25 cellular contexts compared by ENCODE assay signal in genomic region chr6:37570801-37571200, GRCh38.
DNase-seq lines count a peak whose midpoint lies in the region; ATAC-seq and TF ChIP-seq lines count a peak whose summit lies in the region.
"Had no signal": no experiment of that assay in that cellular context is flagged by ENCODE, and none has a peak within 500 bp of the region (broad histone marks: within the 10 kb centered on the region; RNA-seq: fewer than 3 reads in every experiment).

No MANE protein-coding gene starts in this region.

- no peak overlapping the region for H4K8ac ChIP-seq in neuronal stem cell (ENCODE audit: low read depth, low read length)

- H3K9me2 ChIP-seq in DOHH2 (replicated peaks; ENCODE audit: control insufficient read depth, low read length), result no peaks in the 10 kb centered on the region

- H3K18ac ChIP-seq in neuronal stem cell (ENCODE audit: low read length), result no peak overlapping the region

- H2BK12ac ChIP-seq in neuronal stem cell (ENCODE audit: low read length), result no peak overlapping the region

- H2BK5ac ChIP-seq in neuronal stem cell (ENCODE audit: low read length), result no peak overlapping the region

- H3K79me1 ChIP-seq in neuronal stem cell (ENCODE audit: low read depth, low read length), result no peaks in the 10 kb centered on the region

- H3K36me3 ChIP-seq in DOHH2 (ENCODE audit: control insufficient read depth, low read length) (no peaks in the 10 kb centered on the region), endodermal cell (ENCODE audit: control insufficient read depth, insufficient read depth, low read length) (no peaks in the 10 kb centered on the region), neuronal stem cell (replicated peaks in 1 of 2; ENCODE audit: control insufficient read depth in 2 of 2, insufficient read depth in 2 of 2, low read length in 2 of 2) (no peaks in the 10 kb centered on the region), BE2C (no peaks in the 10 kb centered on the region)
- H3K36me3 ChIP-seq: cardiac muscle cell, esophagus squamous epithelium, left lung, stomach, tibial artery had no signal

- peaks cover 8% of the 10 kb centered on the region for H3K27me3 Mint-ChIP-seq in endodermal cell (ENCODE audit: insufficient read depth)
- H3K27me3 Mint-ChIP-seq: activated CD4-positive, alpha-beta T cell treated with anti-CD3 and anti-CD28 coated beads for 36 hours; activated naive CD8-positive, alpha-beta T cell had no signal

- no peak overlapping the region for H2BK120ac ChIP-seq in neuronal stem cell (ENCODE audit: low read depth, low read length)

- H2AK5ac ChIP-seq in neuronal stem cell (ENCODE audit: low read depth, low read length), result no peak overlapping the region

- no peaks in the 10 kb centered on the region for H4K20me1 ChIP-seq in DOHH2 (ENCODE audit: control insufficient read depth, insufficient read depth, low read depth, low read length)

- no peak overlapping the region for H3K14ac ChIP-seq in neuronal stem cell (ENCODE audit: low read length)

- H3K27ac Mint-ChIP-seq in endodermal cell, result no peak overlapping the region
- H3K27ac Mint-ChIP-seq: activated CD4-positive, alpha-beta T cell treated with anti-CD3 and anti-CD28 coated beads for 36 hours; activated CD8-positive, alpha-beta T cell treated with anti-CD3 and anti-CD28 coated beads, Interleukin-2, amount 10 ng/mL, durations not matched to agents 7 days and 5 days; activated naive CD8-positive, alpha-beta T cell; activated T-helper 2 cell treated with anti-CD3 and anti-CD28 coated beads, Interferon-gamma antibody, Interleukin-2, Interleukin-4, amounts not matched to agents 10 μg/mL and 5 μg/mL and 100 μg/mL, durations not matched to agents 14 hours and 24 hours and 36 hours had no signal

- peaks cover 15% of the 10 kb centered on the region for H3K4me1 ChIP-seq in DOHH2 (ENCODE audit: control insufficient read depth, low read length)
- H3K4me1 ChIP-seq in endodermal cell (ENCODE audit: control insufficient read depth, insufficient read depth, low read length), result peaks cover 5% of the 10 kb centered on the region
- peaks cover 31 to 32% of the 10 kb centered on the region in 2 donors for H3K4me1 ChIP-seq in neuronal stem cell (ENCODE audit: control insufficient read depth in 2 of 2, insufficient read depth in 1 of 2, low read depth in 1 of 2, low read length in 2 of 2)
- peaks cover 26% of the 10 kb centered on the region for H3K4me1 ChIP-seq in BE2C

- H3K4me1 Mint-ChIP-seq in endodermal cell, result peaks cover 8% of the 10 kb centered on the region

- H3K27me3 ChIP-seq in DOHH2 (ENCODE audit: control insufficient read depth, low read length), result peaks cover 19% of the 10 kb centered on the region
- no peaks in the 10 kb centered on the region for H3K27me3 ChIP-seq in endodermal cell (ENCODE audit: control insufficient read depth, insufficient read depth, low read length, poor library complexity, severe bottlenecking)
- peaks cover 0 to 16% (median 0%) of the 10 kb centered on the region in 3 experiments for H3K27me3 ChIP-seq in neuronal stem cell (ENCODE audit: control insufficient read depth in 3 of 3, insufficient read depth in 3 of 3, low read depth in 1 of 3, low read length in 3 of 3)
- no peaks in the 10 kb centered on the region for H3K27me3 ChIP-seq in BE2C
- H3K27me3 ChIP-seq: cardiac muscle cell had no signal

- H4K91ac ChIP-seq in neuronal stem cell (ENCODE audit: low read depth, low read length, poor library complexity), result no peak overlapping the region

- H3F3A ChIP-seq in DOHH2 (ENCODE audit: control insufficient read depth, insufficient read depth), result no peaks in the 10 kb centered on the region

- no peak for ATAC-seq in GM21423 (IDR thresholded peaks at IDR 0.05; ENCODE audit: unreplicated experiment)
- ATAC-seq: activated CD4-positive, alpha-beta T cell treated with anti-CD3 and anti-CD28 coated beads for 36 hours; activated CD8-positive, alpha-beta T cell treated with anti-CD3 and anti-CD28 coated beads, Interleukin-2, amount 10 ng/mL, durations not matched to agents 7 days and 5 days; left lung had no signal

- H3K36me3 Mint-ChIP-seq in endodermal cell (ENCODE audit: low read depth), result no peaks in the 10 kb centered on the region
- H3K36me3 Mint-ChIP-seq: activated naive CD8-positive, alpha-beta T cell had no signal

- H3K4me3 ChIP-seq in DOHH2 (ENCODE audit: low read length), result no peak overlapping the region
- no peak overlapping the region for H3K4me3 ChIP-seq in endodermal cell (ENCODE audit: low read length)
- H3K4me3 ChIP-seq in neuronal stem cell (ENCODE audit: low read length in 2 of 2), result no peak overlapping the region
- H3K4me3 ChIP-seq in BE2C (ENCODE audit: low read depth, low read length), result no peak overlapping the region
- H3K4me3 ChIP-seq: cardiac muscle cell, esophagus squamous epithelium, hepatocyte, left lung, skin epidermis, stomach, tibial artery had no signal

- TF ChIP-seq CTCF in DOHH2 (IDR thresholded peaks at IDR 0.05; ENCODE audit: low read depth, low read length, poor library complexity, severe bottlenecking), result no peak
- TF ChIP-seq CTCF in endodermal cell (conservative IDR thresholded peaks at IDR 0.05), result no peak
- TF ChIP-seq CTCF in BE2C (IDR thresholded peaks at IDR 0.05; ENCODE audit: low read depth, low read length), result no peak

- H3K79me2 ChIP-seq in DOHH2 (ENCODE audit: control insufficient read depth, low read length), result no peaks in the 10 kb centered on the region
- H3K79me2 ChIP-seq: hepatocyte had no signal

- WGBS in endodermal cell (ENCODE audit: insufficient coverage in 1 of 2, insufficient read length in 1 of 2), 2 experiments, result 57 to 65% methylated on average over 11 to 16 of the region's 16 CpGs
- no CpG with 5 or more reads among the region's 16 CpGs for WGBS in neuronal stem cell (ENCODE audit: extremely low coverage in 2 of 2, insufficient read length in 2 of 2, insufficient replicate concordance in 1 of 2), 2 donors

- no peak for DNase-seq in endodermal cell
- DNase-seq in neuronal stem cell (ENCODE audit: low spot score), result peak; percentile 55
- DNase-seq in BE2C, result no peak
- DNase-seq in SK-N-DZ (ENCODE audit: low spot score), result no peak
- DNase-seq: activated CD4-positive, alpha-beta T cell treated with anti-CD3 and anti-CD28 coated beads for 36 hours; activated CD8-positive, alpha-beta T cell treated with anti-CD3 and anti-CD28 coated beads, Interleukin-2, amount 10 ng/mL, durations not matched to agents 7 days and 5 days; aorta; C1 segment of cervical spinal cord; COR-L47; cortex of kidney; DMS53; esophagus squamous epithelium; foreskin melanocyte; left lung; MV-4-11; stomach; tibial artery had no signal

- H3K9ac ChIP-seq in endodermal cell (ENCODE audit: extremely low read depth, low read length, poor library complexity, severe bottlenecking) (no peak overlapping the region), neuronal stem cell (ENCODE audit: low read depth, low read length, poor library complexity) (no peak overlapping the region)

- no peaks in the 10 kb centered on the region for H3K9me3 ChIP-seq in DOHH2 (ENCODE audit: control insufficient read depth, insufficient read depth, low read length)
- no peaks in the 10 kb centered on the region for H3K9me3 ChIP-seq in endodermal cell (ENCODE audit: control insufficient read depth, low read length)
- no peaks in the 10 kb centered on the region for H3K9me3 ChIP-seq in neuronal stem cell (replicated peaks in 1 of 2; ENCODE audit: control insufficient read depth in 2 of 2, insufficient read depth in 1 of 2, low read depth in 1 of 2, low read length in 2 of 2)
- H3K9me3 ChIP-seq in BE2C, result no peaks in the 10 kb centered on the region
- H3K9me3 ChIP-seq: esophagus squamous epithelium, left lung, stomach, tibial artery had no signal

- H3K27ac ChIP-seq in DOHH2 (ENCODE audit: low read depth, low read length) (no peak overlapping the region), endodermal cell (ENCODE audit: low read depth, low read length) (peak overlapping the region; percentile 64), neuronal stem cell (replicated peaks; ENCODE audit: low read length) (no peak overlapping the region)
- H3K27ac ChIP-seq: cardiac muscle cell, esophagus squamous epithelium, hepatocyte, left lung, skin epidermis, stomach, tibial artery had no signal

- no peak overlapping the region for H2BK15ac ChIP-seq in neuronal stem cell (ENCODE audit: low read length)

- H3K23ac ChIP-seq in neuronal stem cell (ENCODE audit: low read depth, low read length, poor library complexity), result no peak overlapping the region

- H3K4me2 ChIP-seq in DOHH2 (ENCODE audit: low read length), result peak overlapping the region; percentile 22; the same call in 1 of the 2 replicates
- H3K4me2 ChIP-seq in neuronal stem cell (ENCODE audit: insufficient read depth, low read length, poor library complexity, severe bottlenecking), result no peak overlapping the region
- H3K4me2 ChIP-seq: hepatocyte had no signal

- no peaks in the 10 kb centered on the region for H3K9me3 Mint-ChIP-seq in endodermal cell
- H3K9me3 Mint-ChIP-seq: activated T-helper 2 cell treated with anti-CD3 and anti-CD28 coated beads, Interferon-gamma antibody, Interleukin-2, Interleukin-4, amounts not matched to agents 10 μg/mL and 5 μg/mL and 100 μg/mL, durations not matched to agents 14 hours and 24 hours and 36 hours had no signal

- H3K4ac ChIP-seq in neuronal stem cell (ENCODE audit: low read length), result no peak overlapping the region

- H2AFZ ChIP-seq in neuronal stem cell (ENCODE audit: low read length), result peak overlapping the region; percentile 63
- H2AFZ ChIP-seq: hepatocyte had no signal

- no peak overlapping the region for H3K4me3 Mint-ChIP-seq in endodermal cell
- H3K4me3 Mint-ChIP-seq: activated CD4-positive, alpha-beta T cell treated with anti-CD3 and anti-CD28 coated beads for 36 hours; activated CD8-positive, alpha-beta T cell treated with anti-CD3 and anti-CD28 coated beads, Interleukin-2, amount 10 ng/mL, durations not matched to agents 7 days and 5 days; activated naive CD8-positive, alpha-beta T cell had no signal

TF ChIP-seq in PFSK-1, 5 proteins besides CTCF, POLR2A, EP300 and RAD21 (continues in another document):
- no peak for TF ChIP-seq POLR2AphosphoS5 (IDR thresholded peaks at IDR 0.05; ENCODE audit: low read depth, low read length)
